In genomic region chr18:29145993-29146539, GRCh38 we compare ENCODE assay signal across 25 cellular contexts.
DNase-seq lines count a peak whose midpoint lies in the region; ATAC-seq, FAIRE-seq and TF ChIP-seq lines count a peak whose summit lies in the region.
"Had no signal": no experiment of that assay in that cellular context is flagged by ENCODE, and none has a peak within 500 bp of the region (broad histone marks: within the 10 kb centered on the region; RNA-seq: fewer than 3 reads in every experiment).

No MANE protein-coding gene starts in this region.

- no peak overlapping the region for H3K4ac ChIP-seq in IMR-90 (ENCODE audit: low read depth, low read length)

- no peak overlapping the region for H2AK9ac ChIP-seq in IMR-90 (replicated peaks; ENCODE audit: low read depth, low read length, poor library complexity)

- H3K27ac ChIP-seq in IMR-90 (ENCODE audit: insufficient read depth, low read length) (no peak overlapping the region), pancreas (no peak overlapping the region), dorsolateral prefrontal cortex (no peak overlapping the region)
- H3K27ac ChIP-seq: testis, vagina had no signal

- H3K4me1 ChIP-seq in IMR-90 (ENCODE audit: control insufficient read depth, insufficient read depth, low read length), result no peaks in the 10 kb centered on the region
- no peaks in the 10 kb centered on the region for H3K4me1 ChIP-seq in pancreas
- H3K4me1 ChIP-seq: testis, vagina had no signal

- no peaks in the 10 kb centered on the region for H4K20me1 ChIP-seq in IMR-90 (ENCODE audit: insufficient read depth, low read length)

- H3K18ac ChIP-seq in IMR-90 (ENCODE audit: low read depth, low read length), result no peak overlapping the region

- TF ChIP-seq CTCF in IMR-90 (conservative IDR thresholded peaks at IDR 0.05; ENCODE audit: low read depth, low read length) (no peak), fibroblast of villous mesenchyme (IDR thresholded peaks at IDR 0.05; ENCODE audit: insufficient read depth, low read depth, low read length) (no peak), pancreas (IDR thresholded peaks at IDR 0.05) (no peak), dorsolateral prefrontal cortex (IDR thresholded peaks at IDR 0.05 in 54 of 56, conservative IDR thresholded peaks at IDR 0.05 in 2 of 56; ENCODE audit: low read depth in 1 of 56, partially characterized antibody in 56 of 56) (no peak)

- H3K56ac ChIP-seq in IMR-90 (ENCODE audit: extremely low read depth, insufficient read depth, low read length), result no peak overlapping the region

- H2BK15ac ChIP-seq in IMR-90 (ENCODE audit: low read depth, low read length), result no peak overlapping the region

- dilution Hi-C loops in IMR-90 (cut with HindIII; ENCODE audit: low sequenced_read_pairs, unreplicated experiment), result no loop called here

- ATAC-seq in IMR-90 (ENCODE audit: low read depth) (peak; percentile 34; the same call in 1 of the 2 replicates), pancreas (no peak)
- ATAC-seq: left ventricle myocardium superior; Panc1; stimulated activated naive CD8-positive, alpha-beta T cell treated with anti-CD3 and anti-CD28 coated beads, Interleukin-15, Interleukin-2, amounts not matched to agents 100 U/mL and 50 U/mL, for 24 hours had no signal

- no peak overlapping the region for H3K14ac ChIP-seq in IMR-90 (replicated peaks; ENCODE audit: low read depth, low read length)

- no peak for TF ChIP-seq POLR2A in IMR-90 (IDR thresholded peaks at IDR 0.05; ENCODE audit: low read depth, low read length)

- CTCF ChIA-PET in IMR-90 (lab: Yijun Ruan, JAX), result interaction anchor here (0.9 kb wide), 1 partner anchor 84 kb away, joined by 3 read pairs; no protein-coding TSS in a partner anchor

- H3K36me3 ChIP-seq in IMR-90 (ENCODE audit: control insufficient read depth, insufficient read depth, low read length), result no peaks in the 10 kb centered on the region
- no peaks in the 10 kb centered on the region for H3K36me3 ChIP-seq in pancreas
- H3K36me3 ChIP-seq: vagina had no signal

- H2AFZ ChIP-seq in IMR-90 (replicated peaks; ENCODE audit: low read length, poor library complexity), result no peak overlapping the region

- DNase-seq in IMR-90 (no peak), NCI-H1436 (lab: John Stamatoyannopoulos, UW) (peak; percentile 52), NCI-H748 treated with DMSO at 0.1 percent for 48 hours (lab: John Stamatoyannopoulos, UW) (peak; percentile 94), fibroblast of villous mesenchyme (ENCODE audit: low read depth) (peak; percentile 46), activated gamma-delta T cell treated with Interleukin-2 at 50 U/mL for 16 hours (no peak), pancreas (no peak), AG20443 (ENCODE audit: low spot score) (no peak), dorsolateral prefrontal cortex (no peak)
- DNase-seq: activated CD4-positive, alpha-beta T cell treated with anti-CD3 and anti-CD28 coated beads, Interleukin-2, amount 10 ng/mL, durations not matched to agents 24 days and 14 days; activated T-cell treated with anti-CD3 and anti-CD28 coated beads, Interleukin-2, amount 50 U/mL, for 1 hour; CD4-positive, alpha-beta memory T cell; DMS 273 treated with DMSO at 0.1 percent for 48 hours; left ventricle myocardium superior; naive B cell; NCI-H1048; NK-92 treated with Interleukin-12 subunit alpha and Interleukin-12 subunit beta, amount 100 ng/mL, for 24 hours; occipital lobe; SHP77; stimulated activated naive CD8-positive, alpha-beta T cell treated with anti-CD3 and anti-CD28 coated beads, Interleukin-15, Interleukin-2, amounts not matched to agents 100 U/mL and 50 U/mL, for 24 hours; T1000; testis had no signal

- no peak overlapping the region for H2BK120ac ChIP-seq in IMR-90 (ENCODE audit: low read depth, low read length)

- H3K23ac ChIP-seq in IMR-90 (ENCODE audit: low read depth, low read length), result no peak overlapping the region

- no peak overlapping the region for H2BK5ac ChIP-seq in IMR-90 (ENCODE audit: low read depth, low read length, poor library complexity, severe bottlenecking)

- no peak overlapping the region for H2BK20ac ChIP-seq in IMR-90 (ENCODE audit: low read depth, low read length)

- H2AK5ac ChIP-seq in IMR-90 (ENCODE audit: low read depth, low read length), result no peak overlapping the region

- POLR2A ChIA-PET in IMR-90 (lab: Charles Lee; ENCODE audit: unreplicated experiment), result no interaction called here

- intact Hi-C loops in IMR-90 (cut with micrococcal nuclease), result loop anchor here (10.0 kb wide), 1 partner anchor 1541 kb away; no protein-coding TSS in a partner anchor
- intact Hi-C loops in pancreas (cut with DNase I), result no loop called here
- intact Hi-C loops in dorsolateral prefrontal cortex (cut with DNase I), result no loop called here

- H3K9ac ChIP-seq in IMR-90 (ENCODE audit: low read depth, low read length), result no peak overlapping the region

- in situ Hi-C loops in IMR-90 (cut with MboI; ENCODE audit: low sequenced_read_pairs), result no loop called here

- BruUV-seq in IMR-90 (replicated peaks; lab: Mats Ljungman, UMichigan), result no TSS peak

- no peak overlapping the region for H4K91ac ChIP-seq in IMR-90 (ENCODE audit: insufficient read depth, low read depth, low read length)

- H4K5ac ChIP-seq in IMR-90 (ENCODE audit: low read depth, low read length), result no peak overlapping the region

- H3K27me3 ChIP-seq in IMR-90 (ENCODE audit: control insufficient read depth, insufficient read depth, low read length) (no peaks in the 10 kb centered on the region), pancreas (no peaks in the 10 kb centered on the region), dorsolateral prefrontal cortex (no peaks in the 10 kb centered on the region)
- H3K27me3 ChIP-seq: testis, vagina had no signal

- H3K9me3 ChIP-seq in IMR-90 (ENCODE audit: control insufficient read depth, insufficient read depth, low read length) (no peaks in the 10 kb centered on the region), pancreas (no peaks in the 10 kb centered on the region)
- H3K9me3 ChIP-seq: testis, vagina had no signal

- no CpG with 5 or more reads among the region's 4 CpGs for WGBS in IMR-90 (ENCODE audit: extremely low coverage in 2 of 2, insufficient read length in 1 of 2), 2 experiments
- 35 to 55% methylated on average over 4 of the region's 4 CpGs for WGBS in pancreas, 2 donors

- H3K4me3 ChIP-seq in IMR-90 (ENCODE audit: insufficient read depth, low read depth, low read length), result no peak overlapping the region
- H3K4me3 ChIP-seq in fibroblast of villous mesenchyme (ENCODE audit: low read depth, low read length), result no peak overlapping the region
- no peak overlapping the region for H3K4me3 ChIP-seq in pancreas
- H3K4me3 ChIP-seq in dorsolateral prefrontal cortex, result no peak overlapping the region
- H3K4me3 ChIP-seq: testis, vagina had no signal

- H3K79me1 ChIP-seq in IMR-90 (ENCODE audit: low read depth in 1 of 2, low read length in 2 of 2), result no peaks in the 10 kb centered on the region

- TF ChIP-seq RAD21 in IMR-90 (IDR thresholded peaks at IDR 0.05; ENCODE audit: low read length), result no peak

- H4K8ac ChIP-seq in IMR-90 (ENCODE audit: low read depth in 2 of 2, low read length in 2 of 2), result no peak overlapping the region

- no peak for FAIRE-seq in pancreas (lab: Jason Lieb, UNC)
- FAIRE-seq: GM12892, H54 had no signal

- H3K4me2 ChIP-seq in IMR-90 (ENCODE audit: low read depth, low read length), result no peak overlapping the region

- no peaks in the 10 kb centered on the region for H3K9me1 ChIP-seq in IMR-90 (ENCODE audit: insufficient read depth, low read length)

TF ChIP-seq in IMR-90, 13 proteins besides CTCF, POLR2A, EP300 and RAD21:
- no peak for TF ChIP-seq NFE2L2 (IDR thresholded peaks at IDR 0.05; ENCODE audit: low read depth, low read length)
- TF ChIP-seq, protein P1, sequence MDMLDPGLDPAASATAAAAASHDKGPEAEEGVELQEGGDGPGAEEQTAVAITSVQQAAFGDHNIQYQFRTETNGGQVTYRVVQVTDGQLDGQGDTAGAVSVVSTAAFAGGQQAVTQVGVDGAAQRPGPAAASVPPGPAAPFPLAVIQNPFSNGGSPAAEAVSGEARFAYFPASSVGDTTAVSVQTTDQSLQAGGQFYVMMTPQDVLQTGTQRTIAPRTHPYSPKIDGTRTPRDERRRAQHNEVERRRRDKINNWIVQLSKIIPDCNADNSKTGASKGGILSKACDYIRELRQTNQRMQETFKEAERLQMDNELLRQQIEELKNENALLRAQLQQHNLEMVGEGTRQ (IDR thresholded peaks at IDR 0.05; ENCODE audit: low read depth, low read length), result no peak
- no peak for TF ChIP-seq FOS (IDR thresholded peaks at IDR 0.05; ENCODE audit: low read depth, low read length)
- no peak for TF ChIP-seq RFX5 (IDR thresholded peaks at IDR 0.05; ENCODE audit: low read depth, low read length)
- TF ChIP-seq SMC3 (IDR thresholded peaks at IDR 0.05; ENCODE audit: low read depth, low read length), result no peak
- TF ChIP-seq ELK1 (IDR thresholded peaks at IDR 0.05; ENCODE audit: borderline replicate concordance, low read depth, low read length), result no peak
- TF ChIP-seq CEBPB (IDR thresholded peaks at IDR 0.05; ENCODE audit: low read depth, low read length), result no peak

Comparison
In these comparisons a context has a peak if more than half of its experiments do, and no peak if none do; other contexts are left out.
1. DNase-seq: peak in NCI-H1436 (single experiment), NCI-H748 treated with DMSO at 0.1 percent for 48 hours (single experiment) and fibroblast of villous mesenchyme (single experiment); none in IMR-90 (single experiment), activated gamma-delta T cell treated with Interleukin-2 at 50 U/mL for 16 hours (single experiment), pancreas (0 of 6), AG20443 (single experiment) and dorsolateral prefrontal cortex (0 of 10).